ENCODE assay signal across 9 cellular contexts in the genomic region with DNA sequence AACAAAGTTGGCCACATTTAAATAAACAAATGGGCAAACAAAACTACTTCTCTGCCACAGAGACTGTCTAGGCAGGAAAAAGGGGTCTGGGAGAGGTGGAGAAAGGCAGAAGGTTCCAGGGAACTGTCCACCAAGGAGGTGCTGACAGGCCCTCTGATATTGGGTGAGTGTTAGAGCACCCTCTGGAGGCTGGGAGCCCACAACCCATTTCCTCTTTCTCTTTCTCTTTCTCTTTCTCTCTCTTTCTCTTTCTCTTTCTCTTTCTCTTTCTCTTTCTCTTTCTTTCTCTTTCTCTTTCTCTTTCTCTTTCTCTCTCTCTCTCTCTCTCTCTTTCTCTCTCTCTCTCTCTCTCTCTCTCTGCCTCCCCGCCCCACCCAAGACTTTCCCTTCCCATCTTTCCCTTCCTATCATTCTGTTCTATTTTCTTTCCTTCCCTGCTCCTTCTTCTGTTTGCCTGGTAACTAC.
DNase-seq lines count a peak whose midpoint lies in the region; ATAC-seq and TF ChIP-seq lines count a peak whose summit lies in the region.
"Had no signal": no experiment of that assay in that cellular context is flagged by ENCODE, and none has a peak within 500 bp of the region (broad histone marks: within the 10 kb centered on the region; RNA-seq: fewer than 3 reads in every experiment).

No MANE protein-coding gene starts in this region.

- no peak for TF ChIP-seq POLR2A in vagina (IDR thresholded peaks at IDR 0.05)

- H3K27ac Mint-ChIP-seq in activated CD4-positive, alpha-beta T cell treated with anti-CD3 and anti-CD28 coated beads for 36 hours, result no peak overlapping the region
- H3K27ac Mint-ChIP-seq: stimulated activated naive CD8-positive, alpha-beta T cell treated with anti-CD3 and anti-CD28 coated beads, Interleukin-15, Interleukin-2, amounts not matched to agents 100 ng/mL and 50 ng/mL, for 24 hours had no signal

- peak; percentile 85 for ATAC-seq in activated CD4-positive, alpha-beta T cell treated with anti-CD3 and anti-CD28 coated beads for 36 hours
- ATAC-seq in GM21381 (IDR thresholded peaks at IDR 0.05; ENCODE audit: unreplicated experiment) (peak; percentile 92), HG03520 (IDR thresholded peaks at IDR 0.05; ENCODE audit: unreplicated experiment) (peak; percentile 94)

- TF ChIP-seq CTCF in choroid plexus epithelial cell (conservative IDR thresholded peaks at IDR 0.05; ENCODE audit: low read depth, low read length) (peak; percentile 62), vagina (IDR thresholded peaks at IDR 0.05) (no peak)

- peaks cover 6% of the 10 kb centered on the region for H3K9me3 Mint-ChIP-seq in activated CD4-positive, alpha-beta T cell treated with anti-CD3 and anti-CD28 coated beads for 36 hours (ENCODE audit: low read depth)

- H3K27ac ChIP-seq in vagina, result no peak overlapping the region

- H3K27me3 Mint-ChIP-seq in activated CD4-positive, alpha-beta T cell treated with anti-CD3 and anti-CD28 coated beads for 36 hours, result no peaks in the 10 kb centered on the region

- POLR2A ChIA-PET in activated CD4-positive, alpha-beta T cell treated with anti-CD3 and anti-CD28 coated beads for 36 hours (lab: Charles Lee), result no interaction called here

- H3K4me1 ChIP-seq in vagina, result no peaks in the 10 kb centered on the region

- no peaks in the 10 kb centered on the region for H3K27me3 ChIP-seq in vagina

- no peaks in the 10 kb centered on the region for H3K36me3 Mint-ChIP-seq in activated CD4-positive, alpha-beta T cell treated with anti-CD3 and anti-CD28 coated beads for 36 hours (ENCODE audit: low read depth)

- peak; percentile 71 for DNase-seq in activated CD4-positive, alpha-beta T cell treated with anti-CD3 and anti-CD28 coated beads for 36 hours
- DNase-seq in activated CD4-positive, alpha-beta T cell treated with anti-CD3 and anti-CD28 coated beads, Interleukin-2, amount 50 U/mL, for 4 hours, result no peak
- DNase-seq in choroid plexus epithelial cell (ENCODE audit: low read depth) (peak; percentile 45), myocyte (ENCODE audit: low read depth) (peak; percentile 35), vagina (ENCODE audit: extremely low spot score in 2 of 2) (no peak)

- intact Hi-C loops in activated CD4-positive, alpha-beta T cell treated with anti-CD3 and anti-CD28 coated beads for 36 hours (cut with DNase I, micrococcal nuclease), result no loop called here
- intact Hi-C loops in vagina (cut with DNase I), result no loop called here

- CTCF ChIA-PET in activated CD4-positive, alpha-beta T cell treated with anti-CD3 and anti-CD28 coated beads for 36 hours (lab: Charles Lee), result no interaction called here

- no peaks in the 10 kb centered on the region for H3K9me3 ChIP-seq in vagina

- H3K36me3 ChIP-seq in vagina, result no peaks in the 10 kb centered on the region

- peak overlapping the region; percentile 48 for H3K4me3 Mint-ChIP-seq in activated CD4-positive, alpha-beta T cell treated with anti-CD3 and anti-CD28 coated beads for 36 hours
- H3K4me3 Mint-ChIP-seq: stimulated activated naive CD8-positive, alpha-beta T cell treated with anti-CD3 and anti-CD28 coated beads, Interleukin-15, Interleukin-2, amounts not matched to agents 100 ng/mL and 50 ng/mL, for 24 hours had no signal

- peaks cover 2% of the 10 kb centered on the region for H3K4me1 Mint-ChIP-seq in activated CD4-positive, alpha-beta T cell treated with anti-CD3 and anti-CD28 coated beads for 36 hours

- H3K4me3 ChIP-seq in choroid plexus epithelial cell (ENCODE audit: low read depth, low read length), result no peak overlapping the region
- H3K4me3 ChIP-seq in vagina, result no peak overlapping the region

TF ChIP-seq in PFSK-1, 5 proteins besides CTCF, POLR2A, EP300 and RAD21:
- TF ChIP-seq FOXP2 (optimal IDR thresholded peaks at IDR 0.05; ENCODE audit: borderline replicate concordance, extremely low read depth, extremely low read length, insufficient read depth) (no peak), REST (IDR thresholded peaks at IDR 0.05; ENCODE audit: insufficient read depth in 1 of 2, low read depth in 2 of 2, low read length in 2 of 2) (peak; percentile 92 to 100), SIN3A (IDR thresholded peaks at IDR 0.05; ENCODE audit: borderline replicate concordance, insufficient read depth, low read length) (peak; percentile 75; the same call in 1 of the 2 replicates)

Comparison
In these comparisons a context has a peak if more than half of its experiments do, and no peak if none do; other contexts are left out.
1. DNase-seq: peak in activated CD4-positive, alpha-beta T cell treated with anti-CD3 and anti-CD28 coated beads for 36 hours (single experiment), choroid plexus epithelial cell (single experiment) and myocyte (single experiment); none in activated CD4-positive, alpha-beta T cell treated with anti-CD3 and anti-CD28 coated beads, Interleukin-2, amount 50 U/mL, for 4 hours (0 of 2) and vagina (0 of 2).
2. Peak in every context shown above with its lines, with median percentiles within 50 percentile points of each other: ATAC-seq.